1 cellular context compared by ENCODE assay signal in genomic region chr7:107993879-107994278, GRCh38.
TF ChIP-seq lines count a peak whose summit lies in the region.

No MANE protein-coding gene starts in this region.

TF ChIP-seq in IMR-90, 13 proteins besides CTCF, POLR2A, EP300 and RAD21:
- no peak for TF ChIP-seq BHLHE40 (IDR thresholded peaks at IDR 0.05; ENCODE audit: low read depth, low read length)
- no peak for TF ChIP-seq MXI1 (IDR thresholded peaks at IDR 0.05; ENCODE audit: borderline replicate concordance, low read depth, low read length)
- TF ChIP-seq, protein P1, sequence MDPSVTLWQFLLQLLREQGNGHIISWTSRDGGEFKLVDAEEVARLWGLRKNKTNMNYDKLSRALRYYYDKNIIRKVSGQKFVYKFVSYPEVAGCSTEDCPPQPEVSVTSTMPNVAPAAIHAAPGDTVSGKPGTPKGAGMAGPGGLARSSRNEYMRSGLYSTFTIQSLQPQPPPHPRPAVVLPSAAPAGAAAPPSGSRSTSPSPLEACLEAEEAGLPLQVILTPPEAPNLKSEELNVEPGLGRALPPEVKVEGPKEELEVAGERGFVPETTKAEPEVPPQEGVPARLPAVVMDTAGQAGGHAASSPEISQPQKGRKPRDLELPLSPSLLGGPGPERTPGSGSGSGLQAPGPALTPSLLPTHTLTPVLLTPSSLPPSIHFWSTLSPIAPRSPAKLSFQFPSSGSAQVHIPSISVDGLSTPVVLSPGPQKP (IDR thresholded peaks at IDR 0.05; ENCODE audit: borderline replicate concordance, low read depth, low read length): no peak
- TF ChIP-seq RCOR1 (IDR thresholded peaks at IDR 0.05; ENCODE audit: insufficient replicate concordance, low read length): no peak
- no peak for TF ChIP-seq MAZ (IDR thresholded peaks at IDR 0.05; ENCODE audit: borderline replicate concordance, low read depth, low read length)
- TF ChIP-seq SMC3 (IDR thresholded peaks at IDR 0.05; ENCODE audit: low read depth, low read length): no peak
- TF ChIP-seq CHD1 (IDR thresholded peaks at IDR 0.05; ENCODE audit: low read depth, low read length): no peak
- TF ChIP-seq RFX5 (IDR thresholded peaks at IDR 0.05; ENCODE audit: low read depth, low read length): no peak
- no peak for TF ChIP-seq CEBPB (IDR thresholded peaks at IDR 0.05; ENCODE audit: low read depth, low read length)
- TF ChIP-seq USF2 (IDR thresholded peaks at IDR 0.05; ENCODE audit: low read depth, low read length): no peak
- no peak for TF ChIP-seq FOS (IDR thresholded peaks at IDR 0.05; ENCODE audit: low read depth, low read length)
- no peak for TF ChIP-seq MAFK (IDR thresholded peaks at IDR 0.05; ENCODE audit: low read depth, low read length)
- TF ChIP-seq NFE2L2 (IDR thresholded peaks at IDR 0.05; ENCODE audit: low read depth, low read length): no peak
